In genomic region chr10:117734626-117735405, GRCh38 we compare ENCODE assay signal across 1 cellular context.
TF ChIP-seq lines count a peak whose summit lies in the region.

No MANE protein-coding gene starts in this region.

TF ChIP-seq in SK-N-SH, 30 proteins besides CTCF, POLR2A, EP300 and RAD21 (continued from another document):
- TF ChIP-seq PBX3 (IDR thresholded peaks at IDR 0.05) (no peak), TCF12 (IDR thresholded peaks at IDR 0.05) (no peak), NRF1 (IDR thresholded peaks at IDR 0.05; ENCODE audit: low read depth, low read length) (no peak), TEAD4 (IDR thresholded peaks at IDR 0.05; ENCODE audit: borderline replicate concordance, insufficient read depth) (no peak), FOXJ3 (CRISPR knock-in tag; IDR thresholded peaks at IDR 0.05) (no peak), JUND (IDR thresholded peaks at IDR 0.05) (no peak)
